ENCODE assay signal across 17 cellular contexts in genomic region chr13:29953542-29953941, GRCh38.
DNase-seq lines count a peak whose midpoint lies in the region; ATAC-seq and TF ChIP-seq lines count a peak whose summit lies in the region.
"Had no signal": no experiment of that assay in that cellular context is flagged by ENCODE, and none has a peak within 500 bp of the region (broad histone marks: within the 10 kb centered on the region; RNA-seq: fewer than 3 reads in every experiment).

No MANE protein-coding gene starts in this region.

- TF ChIP-seq RAD21 in IMR-90 (IDR thresholded peaks at IDR 0.05; ENCODE audit: low read length), result no peak
- TF ChIP-seq RAD21 in SK-N-SH (IDR thresholded peaks at IDR 0.05; ENCODE audit: low read length), result no peak

- H2BK5ac ChIP-seq in IMR-90 (ENCODE audit: low read depth, low read length, poor library complexity, severe bottlenecking), result no peak overlapping the region

- POLR2A ChIA-PET in IMR-90 (lab: Charles Lee; ENCODE audit: unreplicated experiment), result no interaction called here
- POLR2A ChIA-PET in SK-N-SH (lab: Yijun Ruan, JAX), result interaction anchor here (0.6 kb wide), 1 partner anchor 103 kb away, joined by 3 read pairs; the partner anchor contains the start of gene UBL3

- BruUV-seq in IMR-90 (replicated peaks; lab: Mats Ljungman, UMichigan), result no TSS peak

- H3K79me2 ChIP-seq in SK-N-SH (ENCODE audit: insufficient read depth), result no peaks in the 10 kb centered on the region

- WGBS in IMR-90 (ENCODE audit: extremely low coverage in 2 of 2, insufficient read length in 1 of 2), 2 experiments, result 48% methylated on average over 3 of the region's 8 CpGs; no CpG with 5 or more reads in 1 of the 2 experiments
- 62% methylated on average over 8 of the region's 8 CpGs for WGBS in SK-N-SH (ENCODE audit: low lambda C conversion rate)

- peaks cover 29% of the 10 kb centered on the region for H3K27me3 ChIP-seq in IMR-90 (ENCODE audit: control insufficient read depth, insufficient read depth, low read length)
- no peaks in the 10 kb centered on the region; the same call in 1 of the 2 replicates for H3K27me3 ChIP-seq in SK-N-SH (ENCODE audit: insufficient read depth)
- H3K27me3 ChIP-seq: upper lobe of left lung had no signal

- no peak overlapping the region for H3K27ac ChIP-seq in IMR-90 (ENCODE audit: insufficient read depth, low read length)
- H3K27ac ChIP-seq in SK-N-SH (ENCODE audit: low read depth in 2 of 2, low read length in 1 of 2), result no peak overlapping the region
- H3K27ac ChIP-seq: KMS-11, RWPE1, stomach, upper lobe of left lung had no signal

- H3K36me3 ChIP-seq in IMR-90 (ENCODE audit: control insufficient read depth, insufficient read depth, low read length), result no peaks in the 10 kb centered on the region
- no peaks in the 10 kb centered on the region for H3K36me3 ChIP-seq in SK-N-SH (replicated peaks in 1 of 2; ENCODE audit: control insufficient read depth in 1 of 2, insufficient read depth in 2 of 2, low read length in 1 of 2)
- H3K36me3 ChIP-seq: stomach, upper lobe of left lung had no signal

- H3K56ac ChIP-seq in IMR-90 (ENCODE audit: extremely low read depth, insufficient read depth, low read length), result no peak overlapping the region

- no peak for TF ChIP-seq CTCF in IMR-90 (conservative IDR thresholded peaks at IDR 0.05; ENCODE audit: low read depth, low read length)
- TF ChIP-seq CTCF in SK-N-SH (IDR thresholded peaks at IDR 0.05), result no peak

- peaks cover 60% of the 10 kb centered on the region for H3K4me1 Mint-ChIP-seq in activated naive CD4-positive, alpha-beta T cell treated with anti-CD3 and anti-CD28 coated beads, Interleukin-2, amount 10 ng/mL, durations not matched to agents 7 days and 5 days
- peaks cover 23% of the 10 kb centered on the region for H3K4me1 Mint-ChIP-seq in activated naive CD8-positive, alpha-beta T cell treated with anti-CD3 and anti-CD28 coated beads, Interleukin-2, amount 50 U/mL, for 24 hours

- peaks cover 7% of the 10 kb centered on the region for H3K36me3 Mint-ChIP-seq in activated naive CD4-positive, alpha-beta T cell treated with anti-CD3 and anti-CD28 coated beads, Interleukin-2, amount 10 ng/mL, durations not matched to agents 7 days and 5 days
- H3K36me3 Mint-ChIP-seq in activated naive CD8-positive, alpha-beta T cell treated with anti-CD3 and anti-CD28 coated beads, Interleukin-2, amount 50 U/mL, for 24 hours (ENCODE audit: low read depth), result no peaks in the 10 kb centered on the region
- H3K36me3 Mint-ChIP-seq: memory B cell had no signal

- no peak overlapping the region for H2BK15ac ChIP-seq in IMR-90 (ENCODE audit: low read depth, low read length)

- H3K4me3 Mint-ChIP-seq in activated naive CD4-positive, alpha-beta T cell treated with anti-CD3 and anti-CD28 coated beads, Interleukin-2, amount 10 ng/mL, durations not matched to agents 7 days and 5 days, result peak overlapping the region; percentile 61
- H3K4me3 Mint-ChIP-seq in activated naive CD8-positive, alpha-beta T cell treated with anti-CD3 and anti-CD28 coated beads, Interleukin-2, amount 50 U/mL, for 24 hours, result peak overlapping the region; percentile 69
- H3K4me3 Mint-ChIP-seq: nephron had no signal

- H3K23ac ChIP-seq in IMR-90 (ENCODE audit: low read depth, low read length), result no peak overlapping the region

- no peak for DNase-seq in activated naive CD4-positive, alpha-beta T cell treated with anti-CD3 and anti-CD28 coated beads, Interleukin-2, amount 10 ng/mL, durations not matched to agents 7 days and 5 days
- DNase-seq in activated naive CD4-positive, alpha-beta T cell treated with Interleukin-2 at 50 U/mL for 16 hours, result no peak
- no peak for DNase-seq in IMR-90
- DNase-seq in activated naive CD8-positive, alpha-beta T cell treated with anti-CD3 and anti-CD28 coated beads, Interleukin-2, amount 50 U/mL, for 24 hours, result no peak
- no peak for DNase-seq in sciatic nerve (ENCODE audit: low spot score)
- DNase-seq in activated effector memory CD4-positive, alpha-beta T cell treated with Interleukin-2 at 50 U/mL for 16 hours, result no peak
- no peak for DNase-seq in SK-N-SH
- DNase-seq: NCI-H1048, NCI-H2029 treated with DMSO at 0.1 percent for 48 hours, NCI-H446 treated with DMSO at 0.1 percent for 48 hours, stomach, upper lobe of left lung had no signal

- TF ChIP-seq EP300 in SK-N-SH (IDR thresholded peaks at IDR 0.05; ENCODE audit: borderline replicate concordance in 1 of 2, low read depth in 1 of 2, low read length in 1 of 2), result no peak

- H3K4me3 ChIP-seq in IMR-90 (ENCODE audit: insufficient read depth, low read depth, low read length), result no peak overlapping the region
- no peak overlapping the region for H3K4me3 ChIP-seq in SK-N-SH (ENCODE audit: low read depth in 2 of 2, low read length in 1 of 2)
- H3K4me3 ChIP-seq: stomach had no signal

- H2AFZ ChIP-seq in IMR-90 (replicated peaks; ENCODE audit: low read length, poor library complexity) (no peak overlapping the region), SK-N-SH (ENCODE audit: low read depth) (no peak overlapping the region)

- H3K9me1 ChIP-seq in IMR-90 (ENCODE audit: insufficient read depth, low read length), result peaks cover 3% of the 10 kb centered on the region; the same call in 1 of the 2 replicates

- peak overlapping the region; percentile 94 for H3K27ac Mint-ChIP-seq in activated naive CD4-positive, alpha-beta T cell treated with anti-CD3 and anti-CD28 coated beads, Interleukin-2, amount 10 ng/mL, durations not matched to agents 7 days and 5 days
- H3K27ac Mint-ChIP-seq in activated naive CD8-positive, alpha-beta T cell treated with anti-CD3 and anti-CD28 coated beads, Interleukin-2, amount 50 U/mL, for 24 hours, result no peak overlapping the region
- H3K27ac Mint-ChIP-seq: memory B cell, nephron had no signal

- H4K91ac ChIP-seq in IMR-90 (ENCODE audit: insufficient read depth, low read depth, low read length), result no peak overlapping the region

- no peaks in the 10 kb centered on the region for H3F3A ChIP-seq in SK-N-SH (replicated peaks; ENCODE audit: insufficient read depth)

- intact Hi-C loops in IMR-90 (cut with micrococcal nuclease) (no loop called here), sciatic nerve (cut with DNase I) (no loop called here)

- no peaks in the 10 kb centered on the region for H3K9me3 Mint-ChIP-seq in activated naive CD4-positive, alpha-beta T cell treated with anti-CD3 and anti-CD28 coated beads, Interleukin-2, amount 10 ng/mL, durations not matched to agents 7 days and 5 days
- H3K9me3 Mint-ChIP-seq in activated naive CD8-positive, alpha-beta T cell treated with anti-CD3 and anti-CD28 coated beads, Interleukin-2, amount 50 U/mL, for 24 hours, result no peaks in the 10 kb centered on the region
- H3K9me3 Mint-ChIP-seq: memory B cell, nephron had no signal

- no peak overlapping the region for H3K9ac ChIP-seq in IMR-90 (ENCODE audit: low read depth, low read length)
- H3K9ac ChIP-seq in SK-N-SH, result no peak overlapping the region
- H3K9ac ChIP-seq: KMS-11 had no signal

- H3K14ac ChIP-seq in IMR-90 (replicated peaks; ENCODE audit: low read depth, low read length), result no peak overlapping the region

- H3K18ac ChIP-seq in IMR-90 (ENCODE audit: low read depth, low read length), result no peak overlapping the region

- H3K27me3 Mint-ChIP-seq in activated naive CD4-positive, alpha-beta T cell treated with anti-CD3 and anti-CD28 coated beads, Interleukin-2, amount 10 ng/mL, durations not matched to agents 7 days and 5 days, result peaks cover 8% of the 10 kb centered on the region
- H3K27me3 Mint-ChIP-seq in activated naive CD8-positive, alpha-beta T cell treated with anti-CD3 and anti-CD28 coated beads, Interleukin-2, amount 50 U/mL, for 24 hours, result no peaks in the 10 kb centered on the region

- TF ChIP-seq POLR2A in IMR-90 (IDR thresholded peaks at IDR 0.05; ENCODE audit: low read depth, low read length), result no peak

- no peak overlapping the region for H4K5ac ChIP-seq in IMR-90 (ENCODE audit: low read depth, low read length)

- H2BK20ac ChIP-seq in IMR-90 (ENCODE audit: low read depth, low read length), result no peak overlapping the region

- H2BK120ac ChIP-seq in IMR-90 (ENCODE audit: low read depth, low read length), result no peak overlapping the region

- in situ Hi-C loops in IMR-90 (cut with MboI; ENCODE audit: low sequenced_read_pairs), result no loop called here

- H2AK9ac ChIP-seq in IMR-90 (replicated peaks; ENCODE audit: low read depth, low read length, poor library complexity), result no peak overlapping the region

- no peaks in the 10 kb centered on the region for H3K79me1 ChIP-seq in IMR-90 (ENCODE audit: low read depth in 1 of 2, low read length in 2 of 2)

- H3K9me3 ChIP-seq in IMR-90 (ENCODE audit: control insufficient read depth, insufficient read depth, low read length) (no peaks in the 10 kb centered on the region; the same call in 1 of the 2 replicates), SK-N-SH (no peaks in the 10 kb centered on the region)
- H3K9me3 ChIP-seq: stomach, upper lobe of left lung had no signal

- H4K20me1 ChIP-seq in IMR-90 (ENCODE audit: insufficient read depth, low read length) (no peaks in the 10 kb centered on the region), SK-N-SH (ENCODE audit: insufficient read depth) (no peaks in the 10 kb centered on the region)

- no peak overlapping the region for H3K4me2 ChIP-seq in IMR-90 (ENCODE audit: low read depth, low read length)
- no peak overlapping the region for H3K4me2 ChIP-seq in SK-N-SH
- H3K4me2 ChIP-seq: KMS-11 had no signal

- dilution Hi-C loops in IMR-90 (cut with HindIII; ENCODE audit: low sequenced_read_pairs, unreplicated experiment), result no loop called here

- ATAC-seq in IMR-90 (ENCODE audit: low read depth) (no peak), sciatic nerve (peak; percentile 22), GM21360 (IDR thresholded peaks at IDR 0.05; ENCODE audit: unreplicated experiment) (no peak)
- no peak for ATAC-seq in activated naive CD8-positive, alpha-beta T cell treated with anti-CD3 and anti-CD28 coated beads, Interleukin-2, amount 50 U/mL, for 24 hours

- no peaks in the 10 kb centered on the region for H3K9me2 ChIP-seq in SK-N-SH

- no peak overlapping the region for H3K4ac ChIP-seq in IMR-90 (ENCODE audit: low read depth, low read length)

- H2AK5ac ChIP-seq in IMR-90 (ENCODE audit: low read depth, low read length), result no peak overlapping the region

- CTCF ChIA-PET in activated naive CD4-positive, alpha-beta T cell treated with anti-CD3 and anti-CD28 coated beads, Interleukin-2, amount 10 ng/mL, durations not matched to agents 7 days and 5 days (lab: Charles Lee), result interaction anchor here (0.6 to 2.3 kb wide), 6 partner anchors 11 to 159 kb away, joined by 3 to 11 read pairs (median 5); no protein-coding TSS in a partner anchor
- CTCF ChIA-PET in IMR-90 (lab: Yijun Ruan, JAX), result interaction anchor here (0.6 to 1.2 kb wide), 2 partner anchors 158 to 719 kb away, joined by 3 to 4 read pairs; no protein-coding TSS in a partner anchor
- CTCF ChIA-PET in SK-N-SH (lab: Yijun Ruan, JAX), result interaction anchor here (1.2 kb wide), 1 partner anchor 12 kb away, joined by 5 read pairs; no protein-coding TSS in a partner anchor

- H3K4me1 ChIP-seq in IMR-90 (ENCODE audit: control insufficient read depth, insufficient read depth, low read length) (peaks cover 5% of the 10 kb centered on the region; the same call in 1 of the 2 replicates), SK-N-SH (ENCODE audit: control insufficient read depth in 1 of 2, insufficient read depth in 2 of 2, low read depth in 1 of 2, low read length in 1 of 2) (peaks cover 0 to 2% of the 10 kb centered on the region in 2 experiments; a peak in 1 of 4 replicates)

- H4K8ac ChIP-seq in IMR-90 (ENCODE audit: low read depth in 2 of 2, low read length in 2 of 2), result no peak overlapping the region

TF ChIP-seq in SK-N-SH, 30 proteins besides CTCF, POLR2A, EP300 and RAD21 (continues in another document):
- no peak for TF ChIP-seq NRF1 (IDR thresholded peaks at IDR 0.05; ENCODE audit: low read depth, low read length)
